In the genomic region with DNA sequence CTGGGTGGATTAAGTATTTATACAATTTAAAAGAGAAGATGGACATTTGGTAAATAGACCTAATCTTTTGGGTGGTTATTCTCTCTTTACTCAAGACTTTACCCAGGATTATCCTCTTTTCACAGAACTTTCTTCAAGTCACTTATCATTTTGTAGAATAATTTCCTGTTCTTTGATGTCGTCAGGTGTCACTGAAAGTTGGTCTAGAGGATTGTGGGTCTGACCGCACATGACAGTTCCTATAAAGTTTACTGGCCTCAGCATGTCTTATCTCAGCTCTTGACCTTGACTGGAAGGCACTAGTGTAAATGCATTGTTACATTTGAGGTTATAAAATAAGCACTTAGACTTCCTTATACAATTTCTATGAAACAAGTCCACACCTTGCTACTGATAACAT, we compare ENCODE assay signal across 1 cellular context.
TF ChIP-seq lines count a peak whose summit lies in the region.

No MANE protein-coding gene starts in this region.

TF ChIP-seq in IMR-90, 13 proteins besides CTCF, POLR2A, EP300 and RAD21:
- TF ChIP-seq, protein P1, sequence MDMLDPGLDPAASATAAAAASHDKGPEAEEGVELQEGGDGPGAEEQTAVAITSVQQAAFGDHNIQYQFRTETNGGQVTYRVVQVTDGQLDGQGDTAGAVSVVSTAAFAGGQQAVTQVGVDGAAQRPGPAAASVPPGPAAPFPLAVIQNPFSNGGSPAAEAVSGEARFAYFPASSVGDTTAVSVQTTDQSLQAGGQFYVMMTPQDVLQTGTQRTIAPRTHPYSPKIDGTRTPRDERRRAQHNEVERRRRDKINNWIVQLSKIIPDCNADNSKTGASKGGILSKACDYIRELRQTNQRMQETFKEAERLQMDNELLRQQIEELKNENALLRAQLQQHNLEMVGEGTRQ (IDR thresholded peaks at IDR 0.05; ENCODE audit: low read depth, low read length): no peak
- TF ChIP-seq CEBPB (IDR thresholded peaks at IDR 0.05; ENCODE audit: low read depth, low read length) (no peak), RCOR1 (IDR thresholded peaks at IDR 0.05; ENCODE audit: insufficient replicate concordance, low read length) (no peak), SMC3 (IDR thresholded peaks at IDR 0.05; ENCODE audit: low read depth, low read length) (no peak), MXI1 (IDR thresholded peaks at IDR 0.05; ENCODE audit: borderline replicate concordance, low read depth, low read length) (no peak), RFX5 (IDR thresholded peaks at IDR 0.05; ENCODE audit: low read depth, low read length) (no peak), FOS (IDR thresholded peaks at IDR 0.05; ENCODE audit: low read depth, low read length) (no peak), BHLHE40 (IDR thresholded peaks at IDR 0.05; ENCODE audit: low read depth, low read length) (no peak), MAZ (IDR thresholded peaks at IDR 0.05; ENCODE audit: borderline replicate concordance, low read depth, low read length) (no peak), MAFK (IDR thresholded peaks at IDR 0.05; ENCODE audit: low read depth, low read length) (no peak), CHD1 (IDR thresholded peaks at IDR 0.05; ENCODE audit: low read depth, low read length) (no peak), NFE2L2 (IDR thresholded peaks at IDR 0.05; ENCODE audit: low read depth, low read length) (no peak)
- TF ChIP-seq, protein P2, sequence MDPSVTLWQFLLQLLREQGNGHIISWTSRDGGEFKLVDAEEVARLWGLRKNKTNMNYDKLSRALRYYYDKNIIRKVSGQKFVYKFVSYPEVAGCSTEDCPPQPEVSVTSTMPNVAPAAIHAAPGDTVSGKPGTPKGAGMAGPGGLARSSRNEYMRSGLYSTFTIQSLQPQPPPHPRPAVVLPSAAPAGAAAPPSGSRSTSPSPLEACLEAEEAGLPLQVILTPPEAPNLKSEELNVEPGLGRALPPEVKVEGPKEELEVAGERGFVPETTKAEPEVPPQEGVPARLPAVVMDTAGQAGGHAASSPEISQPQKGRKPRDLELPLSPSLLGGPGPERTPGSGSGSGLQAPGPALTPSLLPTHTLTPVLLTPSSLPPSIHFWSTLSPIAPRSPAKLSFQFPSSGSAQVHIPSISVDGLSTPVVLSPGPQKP (IDR thresholded peaks at IDR 0.05; ENCODE audit: borderline replicate concordance, low read depth, low read length): no peak
TF ChIP-seq in IMR-90: peak in this region for 0.
